Comparison of ENCODE assay signal across 8 cellular contexts in the genomic region with DNA sequence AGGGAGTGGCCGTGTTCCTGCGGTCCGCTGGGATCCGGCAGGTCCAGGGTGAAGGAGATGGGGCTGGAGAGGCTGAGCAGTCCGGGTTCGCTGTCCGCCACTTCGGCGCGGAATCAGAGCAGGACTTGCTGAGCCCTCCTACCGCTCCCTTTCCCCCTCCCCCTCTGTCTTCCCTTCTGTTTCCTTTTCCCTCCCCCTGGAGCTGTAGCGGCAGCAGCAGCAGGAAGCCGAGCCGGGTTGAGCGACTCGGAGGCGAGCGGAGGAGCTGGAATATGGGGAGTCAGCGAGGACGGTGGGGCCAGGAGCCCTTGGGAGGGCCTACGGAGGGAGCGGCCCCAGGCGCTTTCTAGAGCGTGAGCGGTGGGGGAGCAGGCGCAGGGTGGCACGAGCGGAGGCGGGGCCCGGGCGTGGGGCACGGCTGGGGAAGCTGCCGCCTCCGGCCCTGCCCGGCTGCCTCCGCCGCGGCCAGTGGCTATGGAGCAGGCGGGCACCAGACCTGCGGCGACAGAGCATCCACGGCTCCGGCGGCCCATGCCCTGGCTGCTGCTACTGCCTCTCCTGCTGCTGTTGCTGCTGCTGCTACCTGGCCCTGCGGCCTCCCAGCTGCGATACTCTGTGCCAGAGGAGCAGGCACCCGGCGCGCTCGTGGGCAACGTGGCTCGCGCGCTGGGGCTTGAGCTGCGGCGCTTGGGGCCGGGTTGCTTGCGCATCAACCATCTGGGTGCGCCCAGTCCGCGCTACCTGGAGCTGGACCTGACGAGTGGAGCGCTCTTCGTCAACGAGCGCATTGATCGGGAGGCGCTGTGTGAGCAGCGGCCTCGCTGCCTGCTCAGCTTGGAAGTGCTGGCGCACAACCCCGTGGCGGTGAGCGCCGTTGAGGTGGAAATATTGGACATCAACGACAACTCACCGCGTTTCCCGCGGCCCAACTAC. TPM values are rescaled to one million over a fixed set of nuclear protein-coding genes. Genes with fewer than 3 reads are reported as not detected.
DNase-seq lines count a peak whose midpoint lies in the region; ATAC-seq, FAIRE-seq and TF ChIP-seq lines count a peak whose summit lies in the region.

A gene with protein sequence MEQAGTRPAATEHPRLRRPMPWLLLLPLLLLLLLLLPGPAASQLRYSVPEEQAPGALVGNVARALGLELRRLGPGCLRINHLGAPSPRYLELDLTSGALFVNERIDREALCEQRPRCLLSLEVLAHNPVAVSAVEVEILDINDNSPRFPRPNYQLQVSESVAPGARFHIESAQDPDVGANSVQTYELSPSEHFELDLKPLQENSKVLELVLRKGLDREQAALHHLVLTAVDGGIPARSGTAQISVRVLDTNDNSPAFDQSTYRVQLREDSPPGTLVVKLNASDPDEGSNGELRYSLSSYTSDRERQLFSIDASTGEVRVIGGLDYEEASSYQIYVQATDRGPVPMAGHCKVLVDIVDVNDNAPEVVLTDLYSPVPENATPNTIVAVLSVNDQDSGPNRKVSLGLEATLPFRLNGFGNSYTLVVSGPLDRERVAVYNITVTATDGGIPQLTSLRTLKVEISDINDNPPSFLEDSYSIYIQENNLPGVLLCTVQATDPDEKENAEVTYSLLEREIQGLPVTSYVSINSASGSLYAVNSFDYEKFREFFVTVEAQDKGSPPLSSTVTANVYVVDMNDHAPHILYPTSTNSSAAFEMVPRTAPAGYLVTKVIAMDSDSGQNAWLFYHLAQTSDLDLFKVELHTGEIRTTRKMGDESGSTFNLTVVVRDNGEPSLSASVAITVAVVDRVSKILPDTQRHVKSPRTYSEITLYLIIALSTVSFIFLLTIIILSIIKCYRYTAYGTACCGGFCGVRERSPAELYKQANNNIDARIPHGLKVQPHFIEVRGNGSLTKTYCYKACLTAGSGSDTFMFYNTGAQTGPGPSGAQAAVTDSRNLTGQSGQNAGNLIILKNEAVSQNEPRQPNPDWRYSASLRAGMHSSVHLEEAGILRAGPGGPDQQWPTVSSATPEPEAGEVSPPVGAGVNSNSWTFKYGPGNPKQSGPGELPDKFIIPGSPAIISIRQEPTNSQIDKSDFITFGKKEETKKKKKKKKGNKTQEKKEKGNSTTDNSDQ (plus strand): TSS at position 184 of the 933 bp plus-strand sequence. CDS start 291 bp downstream, at position 475.

- CTCF ChIA-PET in mammary epithelial cell (lab: Charles Lee; ENCODE audit: low non-redundant PET), result interaction anchor here (0.9 to 1.7 kb wide), 2 partner anchors 40 to 74 kb away, joined by 4 to 9 read pairs; partner anchors contain the start of gene PCDHAC1

- H3K27me3 ChIP-seq in mammary epithelial cell (ENCODE audit: insufficient read depth, low read length), result no peaks in the 10 kb centered on the region
- peaks cover 2 to 41% (median 21%) of the 10 kb centered on the region in 7 donors for H3K27me3 ChIP-seq in spleen (replicated peaks in 1 of 7)

- H2AFZ ChIP-seq in mammary epithelial cell (ENCODE audit: low read depth, low read length), result peak within 1 kb of the TSS; percentile 96

- H3K4me2 ChIP-seq in mammary epithelial cell (ENCODE audit: insufficient read depth, low read depth, low read length), result peak within 1 kb of the TSS; percentile 99

- dilution Hi-C loops in mammary epithelial cell (cut with HindIII; ENCODE audit: low sequenced_read_pairs), result no loop called here

- H3K9ac ChIP-seq in mammary epithelial cell (ENCODE audit: insufficient read depth, low read length), result no peak within 1 kb of the TSS
- H3K9ac ChIP-seq in kidney (ENCODE audit: low read length in 2 of 2), result no peak within 1 kb of the TSS

- no peaks in the 10 kb centered on the region for H4K20me1 ChIP-seq in mammary epithelial cell (ENCODE audit: insufficient read depth, low read length)

- FAIRE-seq in kidney (lab: Jason Lieb, UNC), result no peak

- no peak for TF ChIP-seq CTCF in mammary epithelial cell (conservative IDR thresholded peaks at IDR 0.05 in 1 of 2, IDR thresholded peaks at IDR 0.05 in 1 of 2; ENCODE audit: extremely low read depth in 1 of 2, insufficient read depth in 1 of 2, low read depth in 1 of 2, low read length in 2 of 2)
- no peak for TF ChIP-seq CTCF in kidney (IDR thresholded peaks at IDR 0.05; ENCODE audit: borderline replicate concordance, extremely low read depth, insufficient read depth)
- no peak for TF ChIP-seq CTCF in spleen (IDR thresholded peaks at IDR 0.05 in 8 of 11, conservative IDR thresholded peaks at IDR 0.05 in 3 of 11)

- H3K27ac ChIP-seq in mammary epithelial cell (ENCODE audit: insufficient read depth, low read depth, low read length), result no peak within 1 kb of the TSS
- H3K27ac ChIP-seq in kidney (ENCODE audit: low read depth in 2 of 2, low read length in 2 of 2), result no peak within 1 kb of the TSS
- H3K27ac ChIP-seq in spleen, result peak within 1 kb of the TSS in 7 of 8 donors; percentile 2 to 79 (median 62)

- H3K36me3 ChIP-seq in mammary epithelial cell (ENCODE audit: insufficient read depth, low read length) (no peaks in the 10 kb centered on the region), kidney (ENCODE audit: control insufficient read depth in 1 of 2, insufficient read depth in 2 of 2, low read length in 2 of 2) (no peaks in the 10 kb centered on the region), spleen (no peaks in the 10 kb centered on the region)

- H3K4me1 ChIP-seq in mammary epithelial cell (ENCODE audit: insufficient read depth, low read length), result peaks cover 10% of the 10 kb centered on the region
- peaks cover 0 to 10% of the 10 kb centered on the region in 2 donors for H3K4me1 ChIP-seq in kidney (ENCODE audit: control insufficient read depth in 1 of 2, insufficient read depth in 1 of 2, low read depth in 1 of 2, low read length in 2 of 2)
- peaks cover 0 to 18% (median 0%) of the 10 kb centered on the region in 6 donors for H3K4me1 ChIP-seq in spleen

- peak in 12 of 14 donors; percentile 27 to 84 (median 67) for DNase-seq in C1 segment of cervical spinal cord (lab: John Stamatoyannopoulos, UW)
- peak; percentile 12 for DNase-seq in NCI-H1694 treated with DMSO at 0.1 percent for 48 hours (lab: John Stamatoyannopoulos, UW)
- peak; percentile 68 for DNase-seq in mammary epithelial cell
- peak; percentile 83 for DNase-seq in kidney
- peak; percentile 65 for DNase-seq in spleen
- DNase-seq in erythroblast (lab: John Stamatoyannopoulos, UW), result no peak
- no peak for DNase-seq in UCSD-AML1 (lab: John Stamatoyannopoulos, UW; ENCODE audit: unreplicated experiment)

- WGBS in mammary epithelial cell (ENCODE audit: low coverage, missing lambda C conversion rate), result 4% methylated on average over 33 of the region's 80 CpGs
- WGBS in spleen, 5 donors, result 4 to 14% (median 5%) methylated on average over 39 to 80 of the region's 80 CpGs

- ATAC-seq in GM18870 (IDR thresholded peaks at IDR 0.05; ENCODE audit: unreplicated experiment), result no peak

- H3K4me3 ChIP-seq in mammary epithelial cell (replicated peaks in 1 of 3; ENCODE audit: insufficient read depth in 1 of 3, low read depth in 2 of 3, low read length in 3 of 3) (peak within 1 kb of the TSS; percentile 65 to 74 (median 68)), kidney (ENCODE audit: low read length in 2 of 2) (peak within 1 kb of the TSS; percentile 49 to 66), spleen (peak within 1 kb of the TSS; percentile 33 to 69 (median 43))

- no peak for TF ChIP-seq POLR2A in spleen (IDR thresholded peaks at IDR 0.05)
- no peak for TF ChIP-seq POLR2A in erythroblast (IDR thresholded peaks at IDR 0.05; ENCODE audit: low read length)

- intact Hi-C loops in mammary epithelial cell (cut with micrococcal nuclease) (loop anchor here (1.0 to 2.0 kb wide), 3 partner anchors 38 to 74 kb away; partner anchors contain the start of gene PCDHAC1), kidney (cut with DNase I) (no loop called here), spleen (cut with DNase I; ENCODE audit: low total_unique reads) (no loop called here)

- no peaks in the 10 kb centered on the region for H3K79me2 ChIP-seq in mammary epithelial cell (ENCODE audit: insufficient read depth, low read length)

- no peaks in the 10 kb centered on the region for H3K9me3 ChIP-seq in mammary epithelial cell (replicated peaks; ENCODE audit: insufficient read depth, low read length)
- no peaks in the 10 kb centered on the region for H3K9me3 ChIP-seq in kidney (ENCODE audit: control insufficient read depth in 1 of 2, low read length in 2 of 2)
- H3K9me3 ChIP-seq in spleen, result peaks cover 0 to 8% (median 0%) of the 10 kb centered on the region in 8 donors

- TSS peak; percentile 14 for BruUV-seq in mammary epithelial cell (replicated peaks; lab: Mats Ljungman, UMichigan)

- in situ Hi-C loops in mammary epithelial cell (cut with MboI; ENCODE audit: low sequenced_read_pairs in 2 of 2), result loop anchor here in 1 of 2 donors (5.0 kb wide), 1 partner anchor 36 kb away; no protein-coding TSS in a partner anchor

RNA-seq across cellular contexts. Expression of the gene that starts here (rescaled TPM):
- total RNA-seq in mammary epithelial cell, result 1 to 10 TPM; 3.7 to 5.8 TPM
- polyA plus RNA-seq in mammary epithelial cell, result 5.4 TPM
- polyA minus RNA-seq in mammary epithelial cell, result 12.6 TPM
- total RNA-seq in kidney, result 3.6 TPM
- 0.30 TPM for polyA plus RNA-seq in kidney (ENCODE audit: insufficient read depth, low read depth, low replicate concordance)
- total RNA-seq in spleen, result 1 to 10 TPM; 1.5 to 7.9 (median 3.9) TPM
- under 1 TPM; 0.15 to 0.26 (median 0.17) TPM for polyA plus RNA-seq in spleen

Comparison
In these comparisons a context has a peak if more than half of its experiments do, and no peak if none do; other contexts are left out.
1. DNase-seq: peak in C1 segment of cervical spinal cord (12 of 14), NCI-H1694 treated with DMSO at 0.1 percent for 48 hours (single experiment), mammary epithelial cell (single experiment), kidney (single experiment) and spleen (single experiment); none in erythroblast (0 of 2) and UCSD-AML1 (single experiment).
2. H3K27ac ChIP-seq: peak in spleen (7 of 8); none in mammary epithelial cell (single experiment) and kidney (0 of 2).
3. Peak in every context shown above with its lines, with median percentiles within 50 percentile points of each other: H3K4me3 ChIP-seq.